ENCODE assay signal across 8 cellular contexts in the genomic region with DNA sequence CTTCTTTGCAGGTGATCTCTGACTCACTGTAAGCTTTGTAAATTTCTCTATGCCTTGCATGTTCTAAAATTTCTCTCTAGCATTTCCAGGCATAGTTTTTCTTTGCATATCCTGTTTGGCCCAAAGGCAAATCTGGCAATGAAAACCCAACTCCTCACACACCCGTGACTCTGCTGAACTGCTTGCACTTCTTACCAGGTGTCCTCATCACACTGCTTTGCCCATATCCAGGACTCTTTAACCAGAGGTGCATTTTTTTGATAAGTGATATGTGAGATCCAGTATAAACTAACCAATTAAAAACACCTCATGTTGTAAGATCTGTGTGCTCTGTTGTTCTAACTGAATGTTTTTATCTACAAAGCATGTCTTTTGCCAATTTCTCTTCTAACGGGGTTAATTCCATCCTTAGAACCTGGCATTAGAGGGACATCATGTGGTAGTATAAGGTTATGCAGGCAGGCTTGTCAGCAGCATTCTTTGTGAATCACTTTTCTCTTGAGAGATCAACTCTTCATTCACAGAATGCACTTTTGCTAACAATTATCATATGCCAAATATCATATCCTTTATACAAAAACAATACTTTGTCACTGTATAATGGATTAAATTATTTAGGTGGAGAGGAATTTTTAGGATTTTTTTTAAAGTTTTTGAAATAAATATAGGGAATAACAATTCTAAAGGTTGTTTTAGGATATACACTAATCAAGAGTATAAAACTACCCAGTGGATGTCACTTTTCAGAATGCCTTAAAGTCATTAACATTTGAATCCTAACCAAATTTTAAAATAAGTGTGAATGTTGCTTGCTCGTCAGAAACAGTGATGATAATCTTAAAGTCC. TPM values are rescaled to one million over a fixed set of nuclear protein-coding genes. Genes with fewer than 3 reads are reported as not detected.
DNase-seq lines count a peak whose midpoint lies in the region; ATAC-seq and TF ChIP-seq lines count a peak whose summit lies in the region.

No MANE protein-coding gene starts in this region.

- TF ChIP-seq POLR2A in body of pancreas (IDR thresholded peaks at IDR 0.05): no peak

- peak; percentile 91 for ATAC-seq in GM19043 (IDR thresholded peaks at IDR 0.05; ENCODE audit: low read depth, unreplicated experiment)
- peak; percentile 95 for ATAC-seq in HG03103 (IDR thresholded peaks at IDR 0.05; ENCODE audit: low read depth, unreplicated experiment)
- ATAC-seq in body of pancreas: peak; percentile 50
- ATAC-seq in aorta (ENCODE audit: low FRiP score): peak; percentile 41

- peak in 6 of 7 experiments; percentile 31 to 64 (median 56) for TF ChIP-seq CTCF in body of pancreas (IDR thresholded peaks at IDR 0.05)

- H3K4me1 ChIP-seq in body of pancreas (no peaks in the 10 kb centered on the region), aorta (ENCODE audit: control insufficient read depth in 1 of 2, insufficient read depth in 2 of 2, low read length in 2 of 2) (no peaks in the 10 kb centered on the region)

- H3K9me3 ChIP-seq in body of pancreas (no peaks in the 10 kb centered on the region), aorta (ENCODE audit: control insufficient read depth, low read length) (no peaks in the 10 kb centered on the region)

- H3K27me3 ChIP-seq in body of pancreas (no peaks in the 10 kb centered on the region), aorta (ENCODE audit: control insufficient read depth in 1 of 2, insufficient read depth in 2 of 2, low read length in 1 of 2) (no peaks in the 10 kb centered on the region)

- in situ Hi-C loops in Caki2 (cut with HindIII; ENCODE audit: low pct_unique_long_range_greater_than_20kb, low sequenced_read_pairs): no loop called here

- H3K4me3 ChIP-seq in body of pancreas: no peak overlapping the region
- H3K4me3 ChIP-seq in aorta (ENCODE audit: low read length in 2 of 2): no peak overlapping the region

- H3K36me3 ChIP-seq in body of pancreas (replicated peaks in 1 of 2; ENCODE audit: insufficient read depth in 1 of 2, low read depth in 2 of 2): no peaks in the 10 kb centered on the region
- no peaks in the 10 kb centered on the region for H3K36me3 ChIP-seq in aorta (ENCODE audit: control insufficient read depth in 1 of 2, insufficient read depth in 2 of 2, low read length in 1 of 2)

- DNase-seq in Caki2 (ENCODE audit: low read depth) (peak; percentile 2), NCI-H2227 (lab: John Stamatoyannopoulos, UW; ENCODE audit: unreplicated experiment) (peak; percentile 43), body of pancreas (peak in 1 of 4 donors; percentile 18), kidney tubule cell (ENCODE audit: low spot score) (peak; percentile 50), aorta (no peak), amygdala (lab: John Stamatoyannopoulos, UW) (no peak)

- intact Hi-C loops in body of pancreas (cut with DNase I) (no loop called here), aorta (cut with DNase I) (no loop called here)

- H3K27ac ChIP-seq in body of pancreas (no peak overlapping the region), aorta (ENCODE audit: low read depth in 1 of 2, low read length in 2 of 2) (no peak overlapping the region)

- WGBS in body of pancreas, 2 donors: 22 to 26% methylated on average over 3 of the region's 3 CpGs
- WGBS in aorta, 2 donors: 19 to 22% methylated on average over 3 of the region's 3 CpGs

RNA-seq across cellular contexts. Expression of gene TMX3, which starts 20.8 kb away (rescaled TPM):
- total RNA-seq in Caki2 (2014; rRNA removed; shearing (Covaris generic); ENCODE audit: low replicate concordance): 15.9 and 17.5 TPM in 2 replicates
- 10 to 100 TPM; 17.5 to 25.9 TPM for total RNA-seq in body of pancreas
- 10 to 100 TPM; 52.3 to 59.6 TPM for total RNA-seq in aorta
- polyA plus RNA-seq in aorta: 10 to 100 TPM; 23.2 to 33.8 TPM

Comparison
In these comparisons a context has a peak if more than half of its experiments do, and no peak if none do; other contexts are left out.
1. DNase-seq: peak in Caki2 (single experiment), NCI-H2227 (single experiment) and kidney tubule cell (single experiment); none in aorta (0 of 2) and amygdala (0 of 56).
2. ATAC-seq: peak in every context shown above with its lines; median percentile 95 in HG03103; 91 in GM19043; 50 in body of pancreas; 41 in aorta.